Comparison of ENCODE assay signal across 1 cellular context in the genomic region with DNA sequence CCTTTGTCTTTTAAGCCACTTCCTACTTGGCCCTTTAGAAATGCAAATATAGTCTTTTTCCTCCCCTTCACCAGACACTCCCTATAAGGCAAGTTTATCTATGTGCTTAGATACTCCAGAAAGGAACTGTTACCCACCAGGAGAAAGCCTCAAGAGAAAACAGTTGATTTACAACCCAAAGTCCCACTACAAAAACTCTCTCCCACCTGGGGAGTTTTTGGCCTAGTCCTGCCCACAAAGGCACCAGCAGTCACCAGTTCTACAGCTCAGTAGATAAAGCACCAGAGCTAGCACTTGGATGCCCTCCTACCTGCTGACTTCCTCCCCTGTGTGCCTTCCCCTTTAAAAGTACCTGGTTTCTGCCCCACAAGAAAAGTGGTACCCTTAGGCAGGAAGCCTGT.
TF ChIP-seq lines count a peak whose summit lies in the region.

No MANE protein-coding gene starts in this region.

TF ChIP-seq in H1, 55 proteins besides CTCF, POLR2A, EP300 and RAD21:
- TF ChIP-seq GTF2F1 (IDR thresholded peaks at IDR 0.05; ENCODE audit: borderline replicate concordance, low read depth, low read length) (no peak), HDAC2 (IDR thresholded peaks at IDR 0.05; ENCODE audit: borderline replicate concordance in 1 of 2, low read depth in 2 of 2, low read length in 2 of 2) (0 out of 4 replicates have a peak, but pooled peaks of 1 of the 2 experiments have one; percentile 83), NANOG (IDR thresholded peaks at IDR 0.05; ENCODE audit: insufficient read depth, low read depth, low read length, poor library complexity, severe bottlenecking) (no peak), TAF7 (optimal IDR thresholded peaks at IDR 0.05; ENCODE audit: borderline replicate concordance, low read depth, low read length) (no peak), JUN (IDR thresholded peaks at IDR 0.05; ENCODE audit: low read depth, low read length) (no peak), ZNF274 (IDR thresholded peaks at IDR 0.05; ENCODE audit: borderline replicate concordance, extremely low read depth, low read length) (no peak), BCL11A (IDR thresholded peaks at IDR 0.05; ENCODE audit: low read depth in 2 of 2, low read length in 2 of 2) (no peak), TBP (IDR thresholded peaks at IDR 0.05; ENCODE audit: low read depth, low read length) (no peak), RNF2 (IDR thresholded peaks at IDR 0.05; ENCODE audit: borderline replicate concordance, low read depth, low read length, missing control alignments, poor library complexity, severe bottlenecking) (no peak), YY1 (IDR thresholded peaks at IDR 0.05; ENCODE audit: low read depth, low read length) (0 out of 2 replicates have a peak, but pooled peaks have one; percentile 26), SP4 (IDR thresholded peaks at IDR 0.05; ENCODE audit: low read length) (no peak), SRF (IDR thresholded peaks at IDR 0.05; ENCODE audit: low read depth, low read length) (peak; percentile 86), BACH1 (IDR thresholded peaks at IDR 0.05; ENCODE audit: low read length) (peak; percentile 18; the same call in 1 of the 2 replicates), CHD2 (IDR thresholded peaks at IDR 0.05; ENCODE audit: low read length) (0 out of 2 replicates have a peak, but pooled peaks have one; percentile 12), SIX5 (IDR thresholded peaks at IDR 0.05; ENCODE audit: low read depth, low read length) (no peak), BRCA1 (IDR thresholded peaks at IDR 0.05; ENCODE audit: low read depth, low read length) (no peak), KDM4A (IDR thresholded peaks at IDR 0.05; ENCODE audit: low read depth, low read length, severe bottlenecking) (no peak), POU5F1 (IDR thresholded peaks at IDR 0.05; ENCODE audit: low read depth, low read length) (no peak), RFX5 (IDR thresholded peaks at IDR 0.05; ENCODE audit: borderline replicate concordance, low read depth, low read length) (no peak), MAFK (IDR thresholded peaks at IDR 0.05; ENCODE audit: low read depth, low read length) (no peak), RXRA (IDR thresholded peaks at IDR 0.05; ENCODE audit: insufficient read depth, low read depth, low read length) (no peak), CEBPB (IDR thresholded peaks at IDR 0.05; ENCODE audit: low read depth, low read length) (no peak), KDM5A (IDR thresholded peaks at IDR 0.05; ENCODE audit: low read length) (no peak), ASH2L (IDR thresholded peaks at IDR 0.05; ENCODE audit: low read length) (no peak), RBBP5 (IDR thresholded peaks at IDR 0.05; ENCODE audit: borderline replicate concordance, low read depth, low read length) (no peak), USF2 (IDR thresholded peaks at IDR 0.05; ENCODE audit: low read length) (no peak), EGR1 (IDR thresholded peaks at IDR 0.05; ENCODE audit: borderline replicate concordance, low read depth, low read length) (no peak), SIRT6 (IDR thresholded peaks at IDR 0.05; ENCODE audit: low read length) (no peak), TAF1 (IDR thresholded peaks at IDR 0.05; ENCODE audit: low read depth, low read length) (no peak), ATF2 (IDR thresholded peaks at IDR 0.05; ENCODE audit: low read length) (no peak)
- TF ChIP-seq, protein P1, sequence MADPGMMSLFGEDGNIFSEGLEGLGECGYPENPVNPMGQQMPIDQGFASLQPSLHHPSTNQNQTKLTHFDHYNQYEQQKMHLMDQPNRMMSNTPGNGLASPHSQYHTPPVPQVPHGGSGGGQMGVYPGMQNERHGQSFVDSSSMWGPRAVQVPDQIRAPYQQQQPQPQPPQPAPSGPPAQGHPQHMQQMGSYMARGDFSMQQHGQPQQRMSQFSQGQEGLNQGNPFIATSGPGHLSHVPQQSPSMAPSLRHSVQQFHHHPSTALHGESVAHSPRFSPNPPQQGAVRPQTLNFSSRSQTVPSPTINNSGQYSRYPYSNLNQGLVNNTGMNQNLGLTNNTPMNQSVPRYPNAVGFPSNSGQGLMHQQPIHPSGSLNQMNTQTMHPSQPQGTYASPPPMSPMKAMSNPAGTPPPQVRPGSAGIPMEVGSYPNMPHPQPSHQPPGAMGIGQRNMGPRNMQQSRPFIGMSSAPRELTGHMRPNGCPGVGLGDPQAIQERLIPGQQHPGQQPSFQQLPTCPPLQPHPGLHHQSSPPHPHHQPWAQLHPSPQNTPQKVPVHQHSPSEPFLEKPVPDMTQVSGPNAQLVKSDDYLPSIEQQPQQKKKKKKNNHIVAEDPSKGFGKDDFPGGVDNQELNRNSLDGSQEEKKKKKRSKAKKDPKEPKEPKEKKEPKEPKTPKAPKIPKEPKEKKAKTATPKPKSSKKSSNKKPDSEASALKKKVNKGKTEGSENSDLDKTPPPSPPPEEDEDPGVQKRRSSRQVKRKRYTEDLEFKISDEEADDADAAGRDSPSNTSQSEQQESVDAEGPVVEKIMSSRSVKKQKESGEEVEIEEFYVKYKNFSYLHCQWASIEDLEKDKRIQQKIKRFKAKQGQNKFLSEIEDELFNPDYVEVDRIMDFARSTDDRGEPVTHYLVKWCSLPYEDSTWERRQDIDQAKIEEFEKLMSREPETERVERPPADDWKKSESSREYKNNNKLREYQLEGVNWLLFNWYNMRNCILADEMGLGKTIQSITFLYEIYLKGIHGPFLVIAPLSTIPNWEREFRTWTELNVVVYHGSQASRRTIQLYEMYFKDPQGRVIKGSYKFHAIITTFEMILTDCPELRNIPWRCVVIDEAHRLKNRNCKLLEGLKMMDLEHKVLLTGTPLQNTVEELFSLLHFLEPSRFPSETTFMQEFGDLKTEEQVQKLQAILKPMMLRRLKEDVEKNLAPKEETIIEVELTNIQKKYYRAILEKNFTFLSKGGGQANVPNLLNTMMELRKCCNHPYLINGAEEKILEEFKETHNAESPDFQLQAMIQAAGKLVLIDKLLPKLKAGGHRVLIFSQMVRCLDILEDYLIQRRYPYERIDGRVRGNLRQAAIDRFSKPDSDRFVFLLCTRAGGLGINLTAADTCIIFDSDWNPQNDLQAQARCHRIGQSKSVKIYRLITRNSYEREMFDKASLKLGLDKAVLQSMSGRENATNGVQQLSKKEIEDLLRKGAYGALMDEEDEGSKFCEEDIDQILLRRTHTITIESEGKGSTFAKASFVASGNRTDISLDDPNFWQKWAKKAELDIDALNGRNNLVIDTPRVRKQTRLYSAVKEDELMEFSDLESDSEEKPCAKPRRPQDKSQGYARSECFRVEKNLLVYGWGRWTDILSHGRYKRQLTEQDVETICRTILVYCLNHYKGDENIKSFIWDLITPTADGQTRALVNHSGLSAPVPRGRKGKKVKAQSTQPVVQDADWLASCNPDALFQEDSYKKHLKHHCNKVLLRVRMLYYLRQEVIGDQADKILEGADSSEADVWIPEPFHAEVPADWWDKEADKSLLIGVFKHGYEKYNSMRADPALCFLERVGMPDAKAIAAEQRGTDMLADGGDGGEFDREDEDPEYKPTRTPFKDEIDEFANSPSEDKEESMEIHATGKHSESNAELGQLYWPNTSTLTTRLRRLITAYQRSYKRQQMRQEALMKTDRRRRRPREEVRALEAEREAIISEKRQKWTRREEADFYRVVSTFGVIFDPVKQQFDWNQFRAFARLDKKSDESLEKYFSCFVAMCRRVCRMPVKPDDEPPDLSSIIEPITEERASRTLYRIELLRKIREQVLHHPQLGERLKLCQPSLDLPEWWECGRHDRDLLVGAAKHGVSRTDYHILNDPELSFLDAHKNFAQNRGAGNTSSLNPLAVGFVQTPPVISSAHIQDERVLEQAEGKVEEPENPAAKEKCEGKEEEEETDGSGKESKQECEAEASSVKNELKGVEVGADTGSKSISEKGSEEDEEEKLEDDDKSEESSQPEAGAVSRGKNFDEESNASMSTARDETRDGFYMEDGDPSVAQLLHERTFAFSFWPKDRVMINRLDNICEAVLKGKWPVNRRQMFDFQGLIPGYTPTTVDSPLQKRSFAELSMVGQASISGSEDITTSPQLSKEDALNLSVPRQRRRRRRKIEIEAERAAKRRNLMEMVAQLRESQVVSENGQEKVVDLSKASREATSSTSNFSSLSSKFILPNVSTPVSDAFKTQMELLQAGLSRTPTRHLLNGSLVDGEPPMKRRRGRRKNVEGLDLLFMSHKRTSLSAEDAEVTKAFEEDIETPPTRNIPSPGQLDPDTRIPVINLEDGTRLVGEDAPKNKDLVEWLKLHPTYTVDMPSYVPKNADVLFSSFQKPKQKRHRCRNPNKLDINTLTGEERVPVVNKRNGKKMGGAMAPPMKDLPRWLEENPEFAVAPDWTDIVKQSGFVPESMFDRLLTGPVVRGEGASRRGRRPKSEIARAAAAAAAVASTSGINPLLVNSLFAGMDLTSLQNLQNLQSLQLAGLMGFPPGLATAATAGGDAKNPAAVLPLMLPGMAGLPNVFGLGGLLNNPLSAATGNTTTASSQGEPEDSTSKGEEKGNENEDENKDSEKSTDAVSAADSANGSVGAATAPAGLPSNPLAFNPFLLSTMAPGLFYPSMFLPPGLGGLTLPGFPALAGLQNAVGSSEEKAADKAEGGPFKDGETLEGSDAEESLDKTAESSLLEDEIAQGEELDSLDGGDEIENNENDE (IDR thresholded peaks at IDR 0.05; ENCODE audit: insufficient replicate concordance, low read length), result peak; percentile 83
